Comparison of ENCODE assay signal across 9 cellular contexts in genomic region chr4:38529189-38530115, GRCh38.
DNase-seq lines count a peak whose midpoint lies in the region; ATAC-seq and TF ChIP-seq lines count a peak whose summit lies in the region.
"Had no signal": no experiment of that assay in that cellular context is flagged by ENCODE, and none has a peak within 500 bp of the region (broad histone marks: within the 10 kb centered on the region; RNA-seq: fewer than 3 reads in every experiment).

No MANE protein-coding gene starts in this region.

- H3K4me1 ChIP-seq in upper lobe of left lung: peaks cover 11 to 15% (median 12%) of the 10 kb centered on the region in 4 donors

- no peaks in the 10 kb centered on the region for H3K27me3 ChIP-seq in upper lobe of left lung

- peaks cover 2% of the 10 kb centered on the region for H3K36me3 Mint-ChIP-seq in activated naive CD8-positive, alpha-beta T cell treated with anti-CD3 and anti-CD28 coated beads, Interleukin-2, amount 50 U/mL, for 24 hours (ENCODE audit: low read depth)
- no peaks in the 10 kb centered on the region for H3K36me3 Mint-ChIP-seq in memory B cell

- H3K9me3 Mint-ChIP-seq in activated naive CD8-positive, alpha-beta T cell treated with anti-CD3 and anti-CD28 coated beads, Interleukin-2, amount 50 U/mL, for 24 hours: peaks cover 7% of the 10 kb centered on the region
- no peaks in the 10 kb centered on the region for H3K9me3 Mint-ChIP-seq in memory B cell

- no peak overlapping the region for H3K4me3 Mint-ChIP-seq in activated naive CD8-positive, alpha-beta T cell treated with anti-CD3 and anti-CD28 coated beads, Interleukin-2, amount 50 U/mL, for 24 hours
- H3K4me3 Mint-ChIP-seq in memory B cell: peak overlapping the region; percentile 49

- H3K27ac ChIP-seq in upper lobe of left lung: peak overlapping the region; percentile 80 to 93 (median 85)
- H3K27ac ChIP-seq: SK-N-MC had no signal

- no peaks in the 10 kb centered on the region for H3K27me3 Mint-ChIP-seq in activated naive CD8-positive, alpha-beta T cell treated with anti-CD3 and anti-CD28 coated beads, Interleukin-2, amount 50 U/mL, for 24 hours
- H3K27me3 Mint-ChIP-seq in memory B cell: peaks cover 4% of the 10 kb centered on the region

- peaks cover 23% of the 10 kb centered on the region for H3K4me1 Mint-ChIP-seq in activated naive CD8-positive, alpha-beta T cell treated with anti-CD3 and anti-CD28 coated beads, Interleukin-2, amount 50 U/mL, for 24 hours
- H3K4me1 Mint-ChIP-seq in memory B cell: peaks cover 8% of the 10 kb centered on the region

- H3K27ac Mint-ChIP-seq in activated naive CD8-positive, alpha-beta T cell treated with anti-CD3 and anti-CD28 coated beads, Interleukin-2, amount 50 U/mL, for 24 hours: peak overlapping the region; percentile 69
- H3K27ac Mint-ChIP-seq in memory B cell: peak overlapping the region; percentile 4

- DNase-seq in NCI-H1436 (lab: John Stamatoyannopoulos, UW): peak; percentile 21
- no peak for DNase-seq in NCI-H1436 treated with DMSO at 0.1 percent for 48 hours (lab: John Stamatoyannopoulos, UW)
- peak; percentile 93 for DNase-seq in SKM-1 (lab: John Stamatoyannopoulos, UW; ENCODE audit: unreplicated experiment)
- peak; percentile 33 for DNase-seq in activated naive CD8-positive, alpha-beta T cell treated with anti-CD3 and anti-CD28 coated beads, Interleukin-2, amount 50 U/mL, for 24 hours
- peak in 1 of 2 donors; percentile 14 for DNase-seq in memory B cell (ENCODE audit: low spot score in 2 of 2)
- peak in 1 of 2 donors; percentile 77 for DNase-seq in upper lobe of left lung
- DNase-seq in iPS-NIHi7 (ENCODE audit: extremely low spot score): no peak

- H3K9me3 ChIP-seq in upper lobe of left lung: no peaks in the 10 kb centered on the region

- no peak for TF ChIP-seq CTCF in upper lobe of left lung (IDR thresholded peaks at IDR 0.05)

- no peak for TF ChIP-seq EP300 in upper lobe of left lung (IDR thresholded peaks at IDR 0.05)

- no peaks in the 10 kb centered on the region for H3K36me3 ChIP-seq in upper lobe of left lung

- H3K4me3 ChIP-seq in upper lobe of left lung: no peak overlapping the region
- H3K4me3 ChIP-seq: SK-N-MC had no signal

- ATAC-seq in HG03066 (IDR thresholded peaks at IDR 0.05; ENCODE audit: low read depth, unreplicated experiment) (peak; percentile 80), memory B cell (ENCODE audit: low read depth) (peak; percentile 94), upper lobe of left lung (ENCODE audit: low FRiP score in 2 of 2) (peak; percentile 81 to 83)
- ATAC-seq in activated naive CD8-positive, alpha-beta T cell treated with anti-CD3 and anti-CD28 coated beads, Interleukin-2, amount 50 U/mL, for 24 hours: peak; percentile 92

- TF ChIP-seq POLR2A in upper lobe of left lung (IDR thresholded peaks at IDR 0.05): no peak

- 62 to 67% methylated on average over 15 of the region's 15 CpGs for WGBS in upper lobe of left lung, 2 donors

Comparison
In these comparisons a context has a peak if more than half of its experiments do, and no peak if none do; other contexts are left out.
1. DNase-seq: peak in NCI-H1436 (single experiment), SKM-1 (single experiment) and activated naive CD8-positive, alpha-beta T cell treated with anti-CD3 and anti-CD28 coated beads, Interleukin-2, amount 50 U/mL, for 24 hours (single experiment); none in NCI-H1436 treated with DMSO at 0.1 percent for 48 hours (single experiment) and iPS-NIHi7 (single experiment).
2. Peak in every context shown above with its lines, with median percentiles within 50 percentile points of each other: ATAC-seq.